8 cellular contexts compared by ENCODE assay signal in the genomic region with DNA sequence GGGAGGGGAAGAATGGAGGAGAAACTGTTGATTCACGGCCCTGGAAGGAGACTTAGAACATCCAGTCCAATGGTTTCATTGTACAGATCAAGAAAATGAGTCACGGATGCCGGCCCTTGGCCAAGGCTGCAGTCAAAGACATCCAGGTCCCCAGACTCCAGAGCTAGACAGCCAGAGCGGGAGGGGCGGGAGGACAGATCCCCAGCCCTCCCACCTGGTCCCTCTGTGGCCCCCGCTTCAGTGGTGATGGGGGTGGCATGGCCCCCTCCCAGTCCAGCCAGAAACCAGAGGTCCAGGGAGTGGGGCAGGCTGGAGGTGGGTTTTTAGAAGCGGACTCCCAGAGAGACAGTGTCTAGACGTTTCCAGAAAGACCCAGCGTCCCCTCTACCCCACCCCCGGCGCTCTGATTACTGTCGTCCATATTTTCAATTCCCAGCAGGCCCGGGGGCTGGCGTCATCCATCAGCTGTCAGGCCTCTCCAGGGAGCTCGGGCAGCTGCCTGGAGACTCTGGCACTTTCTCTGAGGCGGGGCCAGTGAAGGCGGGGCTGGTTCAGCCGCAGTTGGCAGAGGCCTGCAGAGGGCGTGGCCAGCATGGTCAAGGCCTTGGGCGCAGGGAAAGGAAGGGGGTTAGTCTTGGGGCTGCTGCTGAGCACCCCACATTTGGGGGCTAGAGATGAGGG. TPM values are rescaled to one million over a fixed set of nuclear protein-coding genes. Genes with fewer than 3 reads are reported as not detected.
DNase-seq lines count a peak whose midpoint lies in the region; ATAC-seq and TF ChIP-seq lines count a peak whose summit lies in the region.

No MANE protein-coding gene starts in this region.

- DNase-seq in DMS 273 treated with DMSO at 0.1 percent for 48 hours (lab: John Stamatoyannopoulos, UW) (peak; percentile 67), M059J (ENCODE audit: low read depth) (peak; percentile 97), Peyer's patch (peak; percentile 66 to 96 (median 95)), endodermal cell (peak; percentile 85), memory B cell (ENCODE audit: low spot score in 2 of 2) (no peak), thyroid gland (peak; percentile 98 to 99)

- TF ChIP-seq POLR2A in Peyer's patch (IDR thresholded peaks at IDR 0.05), result peak in 1 of 2 donors; percentile 48
- TF ChIP-seq POLR2A in thyroid gland (IDR thresholded peaks at IDR 0.05), result peak in 1 of 2 donors; percentile 88

- H3K4me1 ChIP-seq in Peyer's patch, result peaks cover 0 to 67% (median 12%) of the 10 kb centered on the region in 4 donors
- H3K4me1 ChIP-seq in endodermal cell (ENCODE audit: control insufficient read depth, insufficient read depth, low read length), result no peaks in the 10 kb centered on the region
- H3K4me1 ChIP-seq in thyroid gland, result peaks cover 39 to 75% of the 10 kb centered on the region in 2 donors

- H3K27me3 Mint-ChIP-seq in endodermal cell (ENCODE audit: insufficient read depth) (peaks cover 5% of the 10 kb centered on the region), memory B cell (peaks cover 7% of the 10 kb centered on the region)

- H3K27ac ChIP-seq in Peyer's patch (peak overlapping the region; percentile 65 to 88 (median 84)), endodermal cell (ENCODE audit: low read depth, low read length) (peak overlapping the region; percentile 97), thyroid gland (peak overlapping the region; percentile 87 to 100 (median 100))

- H3K4me1 Mint-ChIP-seq in endodermal cell, result peaks cover 9% of the 10 kb centered on the region
- H3K4me1 Mint-ChIP-seq in memory B cell, result peaks cover 2% of the 10 kb centered on the region

- no peak overlapping the region for H3K9ac ChIP-seq in endodermal cell (ENCODE audit: extremely low read depth, low read length, poor library complexity, severe bottlenecking)

- H3K9me3 ChIP-seq in Peyer's patch (no peaks in the 10 kb centered on the region), endodermal cell (ENCODE audit: control insufficient read depth, low read length) (no peaks in the 10 kb centered on the region), thyroid gland (no peaks in the 10 kb centered on the region)

- peak overlapping the region in 2 of 4 donors; percentile 18 to 35 for H3K4me3 ChIP-seq in Peyer's patch
- H3K4me3 ChIP-seq in endodermal cell (ENCODE audit: low read length), result no peak overlapping the region
- peak overlapping the region in 1 of 3 donors; percentile 19 for H3K4me3 ChIP-seq in thyroid gland (replicated peaks in 1 of 3)

- H3K9me3 Mint-ChIP-seq in endodermal cell (no peaks in the 10 kb centered on the region), memory B cell (no peaks in the 10 kb centered on the region)

- no peaks in the 10 kb centered on the region for H3K27me3 ChIP-seq in Peyer's patch
- H3K27me3 ChIP-seq in endodermal cell (ENCODE audit: control insufficient read depth, insufficient read depth, low read length, poor library complexity, severe bottlenecking), result no peaks in the 10 kb centered on the region
- no peaks in the 10 kb centered on the region for H3K27me3 ChIP-seq in thyroid gland

- ATAC-seq in memory B cell (ENCODE audit: low read depth) (peak; percentile 79), GM18909 (IDR thresholded peaks at IDR 0.05; ENCODE audit: poor library complexity, unreplicated experiment) (no peak), HG03457 (IDR thresholded peaks at IDR 0.05; ENCODE audit: unreplicated experiment) (no peak)

- TF ChIP-seq CTCF in Peyer's patch (IDR thresholded peaks at IDR 0.05) (no peak), endodermal cell (conservative IDR thresholded peaks at IDR 0.05) (no peak), thyroid gland (IDR thresholded peaks at IDR 0.05) (no peak)

- H3K36me3 ChIP-seq in Peyer's patch, result no peaks in the 10 kb centered on the region
- H3K36me3 ChIP-seq in endodermal cell (ENCODE audit: control insufficient read depth, insufficient read depth, low read length), result no peaks in the 10 kb centered on the region
- H3K36me3 ChIP-seq in thyroid gland, result no peaks in the 10 kb centered on the region

- H3K27ac Mint-ChIP-seq in endodermal cell, result no peak overlapping the region
- H3K27ac Mint-ChIP-seq in memory B cell, result no peak overlapping the region

- intact Hi-C loops in thyroid gland (cut with DNase I), result no loop called here

- WGBS in endodermal cell (ENCODE audit: insufficient coverage in 1 of 2, insufficient read length in 1 of 2), 2 experiments, result 75 to 86% methylated on average over 10 to 20 of the region's 20 CpGs
- 35 to 60% methylated on average over 4 to 11 of the region's 20 CpGs for WGBS in thyroid gland, 2 donors

- no peaks in the 10 kb centered on the region for H3K36me3 Mint-ChIP-seq in endodermal cell (ENCODE audit: low read depth)
- H3K36me3 Mint-ChIP-seq in memory B cell, result no peaks in the 10 kb centered on the region

- no peak overlapping the region for H3K4me3 Mint-ChIP-seq in endodermal cell
- no peak overlapping the region for H3K4me3 Mint-ChIP-seq in memory B cell

RNA-seq across cellular contexts. Expression of a gene that starts 8.0 kb away (rescaled TPM):
- total RNA-seq in M059J (2014; rRNA removed; shearing (Covaris generic)), result 204 and 265 TPM in 2 replicates
- total RNA-seq in Peyer's patch, result 100 to 1,000 TPM in 1 of 4 donors, 10 to 100 TPM in 3; 59.0 to 139 (median 88.3) TPM
- 100 to 1,000 TPM; 244 to 248 TPM for total RNA-seq in endodermal cell
- polyA plus RNA-seq in endodermal cell (2013, experiment 1 of 2), result 401 TPM
- 422 TPM for polyA plus RNA-seq in endodermal cell (2013, experiment 2 of 2)
- total RNA-seq in thyroid gland, result 100 to 1,000 TPM; 388 to 879 (median 551) TPM

Comparison
In these comparisons a context has a peak if more than half of its experiments do, and no peak if none do; other contexts are left out.
1. DNase-seq: peak in DMS 273 treated with DMSO at 0.1 percent for 48 hours (single experiment), M059J (single experiment), Peyer's patch (3 of 3), endodermal cell (single experiment) and thyroid gland (2 of 2); none in memory B cell (0 of 2).
2. Peak in every context shown above with its lines, with median percentiles within 50 percentile points of each other: H3K27ac ChIP-seq.